ENCODE assay signal across 10 cellular contexts in the genomic region with DNA sequence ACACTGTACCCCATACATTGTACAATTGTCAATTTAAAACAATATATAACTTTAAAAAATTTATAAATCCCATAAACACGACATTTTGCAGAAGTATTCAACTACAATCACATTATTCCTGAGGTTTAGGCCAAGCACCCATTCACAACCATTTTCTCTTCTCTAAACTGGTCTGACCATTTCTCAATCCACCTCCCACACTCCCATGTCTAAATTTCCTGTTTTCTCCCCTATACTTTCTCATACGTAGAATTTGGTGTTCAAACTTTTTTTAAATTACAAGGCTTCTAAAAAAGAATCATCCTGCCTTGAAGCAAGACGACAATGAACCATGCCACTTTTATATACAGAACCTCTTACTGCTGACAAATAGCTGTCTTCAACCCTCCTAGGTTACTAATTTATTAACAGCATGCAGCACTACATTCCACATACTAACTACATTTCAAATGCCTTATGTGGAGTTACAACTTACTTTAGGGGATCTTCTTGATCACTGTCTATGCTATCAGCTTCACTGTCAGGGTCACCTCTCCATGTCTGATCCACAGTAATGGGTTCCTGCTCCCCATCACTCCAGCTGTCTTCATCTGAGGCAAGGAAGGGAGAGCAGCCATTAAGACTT. TPM values are rescaled to one million over a fixed set of nuclear protein-coding genes. Genes with fewer than 3 reads are reported as not detected.
DNase-seq lines count a peak whose midpoint lies in the region; ATAC-seq, FAIRE-seq and TF ChIP-seq lines count a peak whose summit lies in the region.
"Had no signal": no experiment of that assay in that cellular context is flagged by ENCODE, and none has a peak within 500 bp of the region (broad histone marks: within the 10 kb centered on the region; RNA-seq: fewer than 3 reads in every experiment).

No MANE protein-coding gene starts in this region.

- H3K9me3 ChIP-seq in A549 = no peaks in the 10 kb centered on the region
- no peaks in the 10 kb centered on the region for H3K9me3 ChIP-seq in GM23248 (ENCODE audit: low read depth)

- TF ChIP-seq RAD21 in A549 (conservative IDR thresholded peaks at IDR 0.05 in 1 of 2, IDR thresholded peaks at IDR 0.05 in 1 of 2) = no peak

- no peak overlapping the region for H2AFZ ChIP-seq in GM23248

- peak overlapping the region; percentile 80 for H3K27ac Mint-ChIP-seq in activated CD8-positive, alpha-beta T cell treated with anti-CD3 and anti-CD28 coated beads for 36 hours
- peak overlapping the region; percentile 71 for H3K27ac Mint-ChIP-seq in memory B cell

- H3K4me3 ChIP-seq in A549 (no peak overlapping the region), GM23248 (peak overlapping the region; percentile 90)

- DNase-seq in A549 (ENCODE audit: low read depth in 1 of 2, low spot score in 1 of 2) (no peak), GM23248 (no peak), memory B cell (ENCODE audit: low spot score in 2 of 2) (no peak), anterior cingulate cortex (lab: John Stamatoyannopoulos, UW) (no peak), AG20443 (ENCODE audit: low spot score) (no peak), NCI-H69 (lab: John Stamatoyannopoulos, UW) (no peak), HCEC 1CT (no peak)
- DNase-seq in activated CD8-positive, alpha-beta T cell treated with anti-CD3 and anti-CD28 coated beads for 36 hours = no peak
- DNase-seq: effector CD4-positive, alpha-beta T cell; RPMI8226 had no signal

- H3K4me1 ChIP-seq in A549 = peaks cover 32% of the 10 kb centered on the region
- peaks cover 36% of the 10 kb centered on the region for H3K4me1 ChIP-seq in GM23248 (ENCODE audit: insufficient read depth)

- peaks cover 10% of the 10 kb centered on the region; the same call in 1 of the 2 replicates for H3F3A ChIP-seq in GM23248 (ENCODE audit: insufficient read depth)

- POLR2A ChIA-PET in A549 (lab: Yijun Ruan, JAX) = no interaction called here
- POLR2A ChIA-PET in activated CD8-positive, alpha-beta T cell treated with anti-CD3 and anti-CD28 coated beads for 36 hours (lab: Charles Lee) = interaction anchor here (0.7 to 1.5 kb wide), 4 partner anchors 8 to 35 kb away, joined by 3 to 4 read pairs (median 4); no protein-coding TSS in a partner anchor

- TF ChIP-seq CTCF in A549 (IDR thresholded peaks at IDR 0.05) = no peak
- TF ChIP-seq CTCF in activated CD8-positive, alpha-beta T cell treated with anti-CD3 and anti-CD28 coated beads for 36 hours (IDR thresholded peaks at IDR 0.05) = no peak

- CTCF ChIA-PET in A549 (lab: Yijun Ruan, JAX) = interaction anchor here (0.9 kb wide), 1 partner anchor 12 kb away, joined by 3 read pairs; no protein-coding TSS in a partner anchor
- CTCF ChIA-PET in activated CD8-positive, alpha-beta T cell treated with anti-CD3 and anti-CD28 coated beads for 36 hours (lab: Charles Lee) = no interaction called here

- peaks cover 83% of the 10 kb centered on the region for H3K79me2 ChIP-seq in GM23248 (ENCODE audit: insufficient read depth)

- H3K36me3 Mint-ChIP-seq in activated CD8-positive, alpha-beta T cell treated with anti-CD3 and anti-CD28 coated beads for 36 hours (ENCODE audit: low read depth) = peaks cover 49% of the 10 kb centered on the region
- H3K36me3 Mint-ChIP-seq in memory B cell = peaks cover 23% of the 10 kb centered on the region

- TF ChIP-seq EP300 in A549 (IDR thresholded peaks at IDR 0.05) = no peak

- peaks cover 27% of the 10 kb centered on the region for H3K36me3 ChIP-seq in GM23248 (ENCODE audit: low read depth)

- H3K4me2 ChIP-seq in A549 = peak overlapping the region; percentile 90
- H3K4me2 ChIP-seq in GM23248 (ENCODE audit: unreplicated experiment) = peak overlapping the region; percentile 33

- no peaks in the 10 kb centered on the region for H3K27me3 Mint-ChIP-seq in activated CD8-positive, alpha-beta T cell treated with anti-CD3 and anti-CD28 coated beads for 36 hours
- H3K27me3 Mint-ChIP-seq in memory B cell = no peaks in the 10 kb centered on the region

- ATAC-seq in A549 (no peak), memory B cell (ENCODE audit: low read depth) (no peak)
- no peak for ATAC-seq in activated CD8-positive, alpha-beta T cell treated with anti-CD3 and anti-CD28 coated beads for 36 hours

- H3K9me3 Mint-ChIP-seq in activated CD8-positive, alpha-beta T cell treated with anti-CD3 and anti-CD28 coated beads for 36 hours = no peaks in the 10 kb centered on the region
- H3K9me3 Mint-ChIP-seq in memory B cell = no peaks in the 10 kb centered on the region

- H3K9me2 ChIP-seq in GM23248 (ENCODE audit: insufficient read depth) = no peaks in the 10 kb centered on the region

- FAIRE-seq in A549 (lab: Jason Lieb, UNC) = no peak

- TF ChIP-seq POLR2A in A549 (IDR thresholded peaks at IDR 0.05; ENCODE audit: low read length) = no peak

- peak overlapping the region; percentile 99 for H3K4me3 Mint-ChIP-seq in activated CD8-positive, alpha-beta T cell treated with anti-CD3 and anti-CD28 coated beads for 36 hours
- peak overlapping the region; percentile 42 for H3K4me3 Mint-ChIP-seq in memory B cell

- in situ Hi-C loops in GM23248 (cut with MboI) = no loop called here

- 60% methylated on average over 3 of the region's 3 CpGs for WGBS in A549 (ENCODE audit: missing lambda C conversion rate)
- WGBS in GM23248 (ENCODE audit: low coverage in 1 of 2, low lambda C conversion rate in 2 of 2, missing lambda C conversion rate in 2 of 2), 2 experiments = 75 to 77% methylated on average over 3 of the region's 3 CpGs

- H3K27ac ChIP-seq in A549 (no peak overlapping the region), GM23248 (0 out of 2 replicates have a peak overlapping the region, but pooled peaks have one; percentile 2)

- H3K4me1 Mint-ChIP-seq in activated CD8-positive, alpha-beta T cell treated with anti-CD3 and anti-CD28 coated beads for 36 hours (ENCODE audit: low read depth) = peaks cover 49% of the 10 kb centered on the region
- H3K4me1 Mint-ChIP-seq in memory B cell = peaks cover 26% of the 10 kb centered on the region

- intact Hi-C loops in activated CD8-positive, alpha-beta T cell treated with anti-CD3 and anti-CD28 coated beads for 36 hours (cut with micrococcal nuclease) = no loop called here

- H4K20me1 ChIP-seq in GM23248 (ENCODE audit: insufficient read depth) = no peaks in the 10 kb centered on the region; the same call in 1 of the 2 replicates

- H3K9ac ChIP-seq in GM23248 = no peak overlapping the region

- no peaks in the 10 kb centered on the region for H3K27me3 ChIP-seq in GM23248 (replicated peaks; ENCODE audit: insufficient read depth)

TF ChIP-seq in A549, 52 proteins besides CTCF, POLR2A, EP300 and RAD21 (continues in another document):
- no peak for TF ChIP-seq RARB (CRISPR knock-in tag; IDR thresholded peaks at IDR 0.05)
- no peak for TF ChIP-seq ZFP36 (IDR thresholded peaks at IDR 0.05; ENCODE audit: borderline replicate concordance, partially characterized antibody)
- TF ChIP-seq KDM1A (IDR thresholded peaks at IDR 0.05; ENCODE audit: low read depth) = no peak
- no peak for TF ChIP-seq MAZ (IDR thresholded peaks at IDR 0.05; ENCODE audit: borderline replicate concordance, low read depth, low read length)
- no peak for TF ChIP-seq KDM5A (IDR thresholded peaks at IDR 0.05)
- TF ChIP-seq, protein P1, sequence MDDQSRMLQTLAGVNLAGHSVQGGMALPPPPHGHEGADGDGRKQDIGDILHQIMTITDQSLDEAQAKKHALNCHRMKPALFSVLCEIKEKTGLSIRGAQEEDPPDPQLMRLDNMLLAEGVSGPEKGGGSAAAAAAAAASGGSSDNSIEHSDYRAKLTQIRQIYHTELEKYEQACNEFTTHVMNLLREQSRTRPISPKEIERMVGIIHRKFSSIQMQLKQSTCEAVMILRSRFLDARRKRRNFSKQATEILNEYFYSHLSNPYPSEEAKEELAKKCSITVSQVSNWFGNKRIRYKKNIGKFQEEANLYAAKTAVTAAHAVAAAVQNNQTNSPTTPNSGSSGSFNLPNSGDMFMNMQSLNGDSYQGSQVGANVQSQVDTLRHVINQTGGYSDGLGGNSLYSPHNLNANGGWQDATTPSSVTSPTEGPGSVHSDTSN (IDR thresholded peaks at IDR 0.05) = no peak
- no peak for TF ChIP-seq RCOR1 (IDR thresholded peaks at IDR 0.05; ENCODE audit: low read depth, low read length)
- TF ChIP-seq CBX8 (IDR thresholded peaks at IDR 0.05) = no peak
- TF ChIP-seq HOXB5 (CRISPR knock-in tag; IDR thresholded peaks at IDR 0.05) = no peak
- TF ChIP-seq, protein P2, sequence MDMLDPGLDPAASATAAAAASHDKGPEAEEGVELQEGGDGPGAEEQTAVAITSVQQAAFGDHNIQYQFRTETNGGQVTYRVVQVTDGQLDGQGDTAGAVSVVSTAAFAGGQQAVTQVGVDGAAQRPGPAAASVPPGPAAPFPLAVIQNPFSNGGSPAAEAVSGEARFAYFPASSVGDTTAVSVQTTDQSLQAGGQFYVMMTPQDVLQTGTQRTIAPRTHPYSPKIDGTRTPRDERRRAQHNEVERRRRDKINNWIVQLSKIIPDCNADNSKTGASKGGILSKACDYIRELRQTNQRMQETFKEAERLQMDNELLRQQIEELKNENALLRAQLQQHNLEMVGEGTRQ (IDR thresholded peaks at IDR 0.05) = no peak

RNA-seq across cellular contexts. Expression of a gene that starts 3.4 kb away (rescaled TPM):
- polyA plus RNA-seq in A549 (2011; rRNA removed) (59.4 and 62.8 TPM in 2 replicates), A549 (2017; fragmentation: RNase III; extraction: RNeasy Plus Mini Kit Qiagen cat#74134 plus additional on column Dnase treatment) (30.2 to 31.4 TPM (median 30.3 TPM) in 3 replicates), GM23248 (2016; fragmentation: Nextera tagmentation; extraction: Ambion mirVana) (28.6 and 30.0 TPM in 2 replicates)
- 38.6 and 39.2 TPM in 2 replicates for polyA plus RNA-seq in A549 (2012; cell fraction: cytosol; rRNA removed)
- 35.2 and 40.2 TPM in 2 replicates for polyA plus RNA-seq in A549 (2012; cell fraction: nucleus; rRNA removed)
- 93.9 and 98.2 TPM in 2 replicates for polyA minus RNA-seq in A549 (2011; rRNA and poly(A)+ RNA removed)
- 25.7 and 44.4 TPM in 2 replicates for total RNA-seq in GM23248 (2014; rRNA removed; shearing (Covaris generic))
- total RNA-seq in activated CD8-positive, alpha-beta T cell treated with anti-CD3 and anti-CD28 coated beads for 36 hours = 10 to 100 TPM; 45.9 to 47.3 TPM

RNA-seq across cellular contexts. Expression of a gene that starts 37.8 kb away (rescaled TPM):
- polyA plus RNA-seq in A549 (2011; rRNA removed) (54.5 and 56.2 TPM in 2 replicates), A549 (2017; fragmentation: RNase III; extraction: RNeasy Plus Mini Kit Qiagen cat#74134 plus additional on column Dnase treatment) (12.9 to 13.0 TPM (median 13.0 TPM) in 3 replicates), GM23248 (2016; fragmentation: Nextera tagmentation; extraction: Ambion mirVana) (5.5 and 6.7 TPM in 2 replicates)
- 4.4 and 5.3 TPM in 2 replicates for polyA plus RNA-seq in A549 (2012; cell fraction: cytosol; rRNA removed)
- 7.4 and 12.6 TPM in 2 replicates for polyA plus RNA-seq in A549 (2012; cell fraction: nucleus; rRNA removed)
- polyA minus RNA-seq in A549 (2011; rRNA and poly(A)+ RNA removed) = 69.4 and 76.3 TPM in 2 replicates
- total RNA-seq in GM23248 (2014; rRNA removed; shearing (Covaris generic)) = 19.3 and 71.6 TPM in 2 replicates
- total RNA-seq in activated CD8-positive, alpha-beta T cell treated with anti-CD3 and anti-CD28 coated beads for 36 hours = 10 to 100 TPM; 68.7 to 73.8 TPM
